Comparison of ENCODE assay signal across 20 cellular contexts in the genomic region with DNA sequence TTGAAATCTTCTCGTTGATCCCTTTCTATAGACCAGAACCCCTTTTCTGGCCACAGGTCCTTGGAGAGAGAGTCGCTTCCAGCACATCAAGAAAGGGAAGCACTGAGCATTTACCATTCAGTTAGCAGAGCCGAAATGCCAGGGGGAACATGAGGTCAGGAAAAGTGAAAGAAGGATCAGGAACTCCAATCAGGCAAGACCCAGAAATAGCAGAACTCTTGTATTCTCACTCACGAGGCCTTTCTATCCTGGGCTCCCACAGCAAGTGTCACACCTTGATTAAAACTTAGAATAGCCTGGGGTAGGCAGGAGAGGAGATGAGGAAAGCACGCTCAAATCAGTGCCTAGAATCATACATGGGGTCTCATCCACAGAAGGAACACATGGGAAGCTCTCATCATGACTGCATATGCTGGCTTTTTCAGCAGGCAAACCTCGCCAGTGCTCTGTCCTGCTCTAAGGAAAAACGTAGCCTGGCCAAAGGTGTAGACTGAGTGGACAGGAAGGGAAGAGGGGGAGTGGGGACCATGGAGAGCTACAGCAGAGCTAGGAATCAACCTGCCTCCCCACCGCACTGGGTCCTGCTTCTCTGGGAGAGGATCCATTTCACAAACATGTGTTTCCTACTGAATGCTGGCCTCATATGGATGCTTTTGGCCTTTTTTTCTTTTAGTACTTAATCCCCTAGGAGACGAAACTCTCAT. TPM values are rescaled to one million over a fixed set of nuclear protein-coding genes. Genes with fewer than 3 reads are reported as not detected.
"Had no signal": no experiment of that assay in that cellular context is flagged by ENCODE, and none has a peak within 500 bp of the region (broad histone marks: within the 10 kb centered on the region; RNA-seq: fewer than 3 reads in every experiment).

No MANE protein-coding gene starts in this region.

- H3K27ac ChIP-seq: SJCRH30 had no signal

- H3K9me3 ChIP-seq: MG63, SJCRH30 had no signal

- H3K4me3 ChIP-seq: MG63, SJCRH30 had no signal

- ATAC-seq: SK-N-SH treated with all-trans-retinoic acid at 6 μM for 48 hours had no signal

- H3K4me1 ChIP-seq: SJCRH30 had no signal

- DNase-seq: Karpas-422, KG1, MG63, NCI-H1092, NCI-H1105 treated with DMSO at 0.1 percent for 48 hours, NCI-H1417 treated with DMSO at 0.1 percent for 48 hours, NCI-H146, NCI-H1694 treated with DMSO at 0.1 percent for 48 hours, NCI-H1930, NCI-H2081, NCI-H2107, NCI-H2227 treated with DMSO at 0.1 percent for 48 hours, NCI-H524, NCI-H526 treated with DMSO at 0.1 percent for 48 hours, NCI-H774, RPMI8226, SHP77 treated with DMSO at 0.1 percent for 48 hours, SJCRH30 had no signal

- H3K36me3 ChIP-seq: MG63, SJCRH30 had no signal

- H3K27me3 ChIP-seq: MG63, SJCRH30 had no signal

RNA-seq across cellular contexts. Expression of a gene that starts 40.5 kb away (rescaled TPM):
- total RNA-seq: HT-29, SJCRH30 had no signal
